Comparison of ENCODE assay signal across 23 cellular contexts in genomic region chr2:136434251-136434715, GRCh38.
"Had no signal": no experiment of that assay in that cellular context is flagged by ENCODE, and none has a peak within 500 bp of the region (broad histone marks: within the 10 kb centered on the region; RNA-seq: fewer than 3 reads in every experiment).

No MANE protein-coding gene starts in this region.

- H3K27ac ChIP-seq: epithelial cell of prostate, gastrocnemius medialis, ovary, sigmoid colon, thoracic aorta, uterus had no signal

- H3K27me3 ChIP-seq: gastrocnemius medialis, ovary, sigmoid colon, uterus had no signal

- H3K4me3 ChIP-seq: gastrocnemius medialis, ovary, sigmoid colon, thoracic aorta, uterus had no signal

- H3K9me3 ChIP-seq: gastrocnemius medialis, ovary, sigmoid colon, thoracic aorta, uterus had no signal

- H3K4me1 ChIP-seq: gastrocnemius medialis, sigmoid colon, uterus had no signal

- H3K36me3 ChIP-seq: gastrocnemius medialis, ovary, sigmoid colon, thoracic aorta, uterus had no signal

- DNase-seq: activated CD4-positive, alpha-beta memory T cell treated with anti-CD3 and anti-CD28 coated beads, Interleukin-2, amount 10 ng/mL, durations not matched to agents 7 days and 5 days; activated CD4-positive, alpha-beta T cell treated with anti-CD3 and anti-CD28 coated beads for 1 hour; activated CD4-positive, alpha-beta T cell treated with anti-CD3 and anti-CD28 coated beads, Interleukin-2, amount 10 ng/mL, durations not matched to agents 7 days and 5 days; activated CD8-positive, alpha-beta memory T cell treated with anti-CD3 and anti-CD28 coated beads, Interleukin-2, amount 50 U/mL, for 48 hours; activated gamma-delta T cell; activated naive CD4-positive, alpha-beta T cell treated with anti-CD3 and anti-CD28 coated beads, Interleukin-2, amount 10 ng/mL, durations not matched to agents 7 days and 5 days; activated T-cell treated with anti-CD3 and anti-CD28 coated beads, Interleukin-2, amount 50 U/mL, for 24 hours; amniotic stem cell; gastrocnemius medialis; glutamatergic neuron; islet precursor cell; left cardiac atrium; midbrain; naive thymus-derived CD4-positive, alpha-beta T cell; ovary; sigmoid colon; small intestine; stimulated activated CD4-positive, alpha-beta T cell treated with anti-CD3 and anti-CD28 coated beads, Interleukin-4, amount 100 ng/mL, for 24 hours; T-helper 17 cell; T1000; uterus had no signal
